In genomic region chr10:79384773-79385391, GRCh38 we compare ENCODE assay signal across 29 cellular contexts. TPM values are rescaled to one million over a fixed set of nuclear protein-coding genes. Genes with fewer than 3 reads are reported as not detected.
A peak's percentile ranks its signal among the peaks of the same experiment; 100 is the strongest.
DNase-seq lines count a peak whose midpoint lies in the region; ATAC-seq, FAIRE-seq and TF ChIP-seq lines count a peak whose summit lies in the region.
"Had no signal": no experiment of that assay in that cellular context is flagged by ENCODE, and none has a peak within 500 bp of the region (broad histone marks: within the 10 kb centered on the region; RNA-seq: fewer than 3 reads in every experiment).

No MANE protein-coding gene starts in this region.

- CTCF ChIA-PET in activated naive CD4-positive, alpha-beta T cell treated with anti-CD3 and anti-CD28 coated beads, Interleukin-2, amount 10 ng/mL, durations not matched to agents 7 days and 5 days (lab: Charles Lee), result no interaction called here
- CTCF ChIA-PET in K562 (lab: Yijun Ruan, JAX; ENCODE audit: low intra/inter-chr PET ratio), result no interaction called here

- no peaks in the 10 kb centered on the region for H4K20me1 ChIP-seq in K562 (replicated peaks; ENCODE audit: control insufficient read depth, insufficient read depth, low read length)

- TF ChIP-seq CTCF in K562 (IDR thresholded peaks at IDR 0.05 in 2 of 3, conservative IDR thresholded peaks at IDR 0.05 in 1 of 3; ENCODE audit: insufficient read depth in 2 of 3, low read depth in 1 of 3, low read length in 3 of 3) (no peak), mesothelial cell of epicardium (IDR thresholded peaks at IDR 0.05; ENCODE audit: unreplicated experiment) (no peak), transverse colon (IDR thresholded peaks at IDR 0.05) (no peak)

- intact Hi-C loops in K562 (cut with micrococcal nuclease) (no loop called here), transverse colon (cut with DNase I; ENCODE audit: low total_unique reads) (no loop called here)

- H3K9me3 ChIP-seq in K562 (replicated peaks; ENCODE audit: control insufficient read depth, insufficient read depth, low read depth, low read length) (no peaks in the 10 kb centered on the region), transverse colon (no peaks in the 10 kb centered on the region)
- H3K9me3 ChIP-seq: lower lobe of right lung, ovary, tibial nerve had no signal

- no peak overlapping the region for H3K4me3 Mint-ChIP-seq in activated naive CD4-positive, alpha-beta T cell treated with anti-CD3 and anti-CD28 coated beads, Interleukin-2, amount 10 ng/mL, durations not matched to agents 7 days and 5 days
- H3K4me3 Mint-ChIP-seq in mesothelial cell of epicardium, result no peak overlapping the region
- H3K4me3 Mint-ChIP-seq: activated naive CD8-positive, alpha-beta T cell treated with anti-CD3 and anti-CD28 coated beads, Interleukin-2, amount 50 U/mL, for 24 hours; CD4-positive, alpha-beta T cell; nephron progenitor cell; stimulated activated naive CD8-positive, alpha-beta T cell treated with anti-CD3 and anti-CD28 coated beads, Interleukin-15, amount 100 ng/mL, for 72 hours had no signal

- peaks cover 0 to 16% of the 10 kb centered on the region in 2 experiments; a peak in 2 of 5 replicates for H3K27me3 ChIP-seq in K562 (ENCODE audit: control insufficient read depth in 2 of 2, insufficient read depth in 2 of 2, low read length in 2 of 2)
- H3K27me3 ChIP-seq in transverse colon, result no peaks in the 10 kb centered on the region
- H3K27me3 ChIP-seq: dorsolateral prefrontal cortex, ovary, tibial nerve had no signal

- TF ChIP-seq RAD21 in K562 (CRISPR knock-in tag; conservative IDR thresholded peaks at IDR 0.05 in 1 of 2, IDR thresholded peaks at IDR 0.05 in 1 of 2), result no peak

- no peaks in the 10 kb centered on the region for H3K36me3 Mint-ChIP-seq in activated naive CD4-positive, alpha-beta T cell treated with anti-CD3 and anti-CD28 coated beads, Interleukin-2, amount 10 ng/mL, durations not matched to agents 7 days and 5 days
- no peaks in the 10 kb centered on the region for H3K36me3 Mint-ChIP-seq in mesothelial cell of epicardium

- no TSS peak for BruUV-seq in K562 (replicated peaks; lab: Mats Ljungman, UMichigan)

- TF ChIP-seq POLR2A in K562 (conservative IDR thresholded peaks at IDR 0.05), result no peak
- no peak for TF ChIP-seq POLR2A in transverse colon (IDR thresholded peaks at IDR 0.05)

- POLR2A ChIA-PET in K562 (lab: Yijun Ruan, JAX), result interaction anchor here (0.6 kb wide), 2 partner anchors 20 to 30 kb away, joined by 3 read pairs; no protein-coding TSS in a partner anchor

- H3K27me3 Mint-ChIP-seq in activated naive CD4-positive, alpha-beta T cell treated with anti-CD3 and anti-CD28 coated beads, Interleukin-2, amount 10 ng/mL, durations not matched to agents 7 days and 5 days, result peaks cover 5% of the 10 kb centered on the region
- H3K27me3 Mint-ChIP-seq in mesothelial cell of epicardium (ENCODE audit: low read depth), result no peaks in the 10 kb centered on the region
- H3K27me3 Mint-ChIP-seq: activated naive CD8-positive, alpha-beta T cell treated with anti-CD3 and anti-CD28 coated beads, Interleukin-2, amount 50 U/mL, for 24 hours; CD4-positive, alpha-beta T cell; stimulated activated naive CD8-positive, alpha-beta T cell treated with anti-CD3 and anti-CD28 coated beads, Interleukin-15, amount 100 ng/mL, for 72 hours had no signal

- H3K4me3 ChIP-seq in K562, result no peak overlapping the region
- H3K4me3 ChIP-seq in transverse colon, result no peak overlapping the region
- H3K4me3 ChIP-seq: dorsolateral prefrontal cortex, lower lobe of right lung, ovary, SK-N-MC, tibial nerve had no signal

- peak; percentile 0 for DNase-seq in activated naive CD4-positive, alpha-beta T cell treated with Interleukin-2 at 50 U/mL for 16 hours
- no peak for DNase-seq in activated naive CD4-positive, alpha-beta T cell treated with anti-CD3 and anti-CD28 coated beads, Interleukin-2, amount 10 ng/mL, durations not matched to agents 7 days and 5 days
- DNase-seq in K562 (ENCODE audit: extremely low read depth in 1 of 4, low spot score in 3 of 4) (peak in 1 of 4 experiments; percentile 6), mesothelial cell of epicardium (ENCODE audit: low spot score in 2 of 2, unreplicated experiment in 2 of 2) (no peak), substantia nigra (lab: John Stamatoyannopoulos, UW) (no peak), NCI-H2107 (lab: John Stamatoyannopoulos, UW) (no peak), transverse colon (no peak)
- DNase-seq: activated CD4-positive, alpha-beta T cell treated with anti-CD3 and anti-CD28 coated beads for 4 hours; activated gamma-delta T cell treated with Interleukin-2 at 50 U/mL for 16 hours; activated naive CD8-positive, alpha-beta T cell treated with anti-CD3 and anti-CD28 coated beads, Interleukin-2, amount 50 U/mL, for 24 hours; central memory CD4-positive, alpha-beta T cell; foreskin melanocyte; KBM-7; NCI-H1105 treated with DMSO at 0.1 percent for 48 hours; NCI-H2029; NCI-H526; nephron progenitor cell; NK-92 treated with Interleukin-12 subunit alpha and Interleukin-12 subunit beta, amount 100 ng/mL, for 24 hours had no signal

- TF ChIP-seq EP300 in K562 (IDR thresholded peaks at IDR 0.05; ENCODE audit: low read length) (no peak), transverse colon (IDR thresholded peaks at IDR 0.05; ENCODE audit: low read depth) (no peak)

- no peak overlapping the region for H3K9ac ChIP-seq in K562 (ENCODE audit: insufficient read depth in 1 of 2, low read depth in 2 of 2, low read length in 2 of 2)

- no peak for ATAC-seq in K562
- ATAC-seq in HG02678 (IDR thresholded peaks at IDR 0.05; ENCODE audit: unreplicated experiment), result no peak
- ATAC-seq: activated naive CD8-positive, alpha-beta T cell treated with anti-CD3 and anti-CD28 coated beads, Interleukin-2, amount 50 U/mL, for 24 hours; lower lobe of right lung; stimulated activated naive CD8-positive, alpha-beta T cell treated with anti-CD3 and anti-CD28 coated beads, Interleukin-15, amount 100 ng/mL, for 72 hours had no signal

- no peak overlapping the region for H2AFZ ChIP-seq in K562 (ENCODE audit: low read depth, low read length)

- H3K36me3 ChIP-seq in K562 (ENCODE audit: control insufficient read depth, insufficient read depth, low read length) (no peaks in the 10 kb centered on the region), transverse colon (no peaks in the 10 kb centered on the region)
- H3K36me3 ChIP-seq: ovary had no signal

- in situ Hi-C loops in K562 (cut with MboI), result no loop called here
- in situ Hi-C loops in transverse colon (cut with MboI; ENCODE audit: low pct_ligation_motif_present in 1 of 4, low pct_unique_long_range_greater_than_20kb in 1 of 4, low sequenced_read_pairs in 3 of 4), result no loop called here

- 62% methylated on average over 14 of the region's 14 CpGs for WGBS in K562 (ENCODE audit: insufficient coverage, low coverage, missing lambda C conversion rate)
- 84 to 86% methylated on average over 3 to 14 of the region's 14 CpGs for WGBS in transverse colon (ENCODE audit: low coverage in 1 of 2), 2 donors

- no peaks in the 10 kb centered on the region for H3K9me3 Mint-ChIP-seq in activated naive CD4-positive, alpha-beta T cell treated with anti-CD3 and anti-CD28 coated beads, Interleukin-2, amount 10 ng/mL, durations not matched to agents 7 days and 5 days
- no peaks in the 10 kb centered on the region for H3K9me3 Mint-ChIP-seq in mesothelial cell of epicardium
- H3K9me3 Mint-ChIP-seq: activated naive CD8-positive, alpha-beta T cell treated with anti-CD3 and anti-CD28 coated beads, Interleukin-2, amount 50 U/mL, for 24 hours; CD4-positive, alpha-beta T cell; nephron progenitor cell; stimulated activated naive CD8-positive, alpha-beta T cell treated with anti-CD3 and anti-CD28 coated beads, Interleukin-15, amount 100 ng/mL, for 72 hours had no signal

- H3K4me1 ChIP-seq in K562 (replicated peaks in 1 of 2; ENCODE audit: control insufficient read depth in 2 of 2, insufficient read depth in 2 of 2, low read length in 2 of 2), result peaks cover 20 to 54% of the 10 kb centered on the region in 2 experiments; a peak in 4 of 5 replicates
- H3K4me1 ChIP-seq in transverse colon, result peaks cover 19 to 26% (median 24%) of the 10 kb centered on the region in 4 donors

- FAIRE-seq in K562 (lab: Jason Lieb, UNC), result no peak
- FAIRE-seq: D721Med, H1, HTR-8/SVneo had no signal

- H3K9me1 ChIP-seq in K562 (ENCODE audit: control insufficient read depth, insufficient read depth, low read length), result no peaks in the 10 kb centered on the region

- no peaks in the 10 kb centered on the region for H3K4me1 Mint-ChIP-seq in activated naive CD4-positive, alpha-beta T cell treated with anti-CD3 and anti-CD28 coated beads, Interleukin-2, amount 10 ng/mL, durations not matched to agents 7 days and 5 days
- H3K4me1 Mint-ChIP-seq in mesothelial cell of epicardium, result peaks cover 10% of the 10 kb centered on the region

- H3K27ac ChIP-seq in K562 (ENCODE audit: extremely low read depth, low read depth, low read length), result no peak overlapping the region
- H3K27ac ChIP-seq in substantia nigra (ENCODE audit: low read depth, low read length, poor library complexity, severe bottlenecking), result peak overlapping the region; percentile 24
- no peak overlapping the region for H3K27ac ChIP-seq in transverse colon
- H3K27ac ChIP-seq: lower lobe of right lung, ovary, SK-N-MC had no signal

- H3K4me2 ChIP-seq in K562 (ENCODE audit: insufficient read depth, low read length), result no peak overlapping the region

- no peaks in the 10 kb centered on the region for H3K79me2 ChIP-seq in K562 (ENCODE audit: control insufficient read depth, insufficient read depth, low read length)

- no peak overlapping the region for H3K27ac Mint-ChIP-seq in activated naive CD4-positive, alpha-beta T cell treated with anti-CD3 and anti-CD28 coated beads, Interleukin-2, amount 10 ng/mL, durations not matched to agents 7 days and 5 days
- H3K27ac Mint-ChIP-seq in mesothelial cell of epicardium, result peak overlapping the region; percentile 24
- H3K27ac Mint-ChIP-seq: activated naive CD8-positive, alpha-beta T cell treated with anti-CD3 and anti-CD28 coated beads, Interleukin-2, amount 50 U/mL, for 24 hours; CD4-positive, alpha-beta T cell; nephron progenitor cell had no signal

RNA-seq across cellular contexts. Expression of gene PPIF, which starts 37.6 kb away (rescaled TPM):
- total RNA-seq in K562 (2011; cell fraction: chromatin; rRNA removed; ENCODE audit: low replicate concordance), result 96.3 and 215 TPM in 2 replicates
- total RNA-seq in K562 (2011; cell fraction: nucleolus; rRNA removed), result 144 and 155 TPM in 2 replicates
- total RNA-seq in K562 (2011; cell fraction: nucleoplasm; rRNA removed), result 118 and 119 TPM in 2 replicates
- total RNA-seq in K562 (2014; rRNA removed) (53.4 and 69.8 TPM in 2 replicates), K562 (2014; rRNA removed; fragmentation: Illumina TruSeq; extraction: Trizol) (97.7 and 108 TPM in 2 replicates), K562 (2015; rRNA removed; fragmentation: Illumina TruSeq; extraction: Trizol) (117 and 119 TPM in 2 replicates), K562 (2021) (235 and 239 TPM in 2 replicates), mesothelial cell of epicardium (35.1 to 37.3 TPM (median 36.3 TPM) in 3 replicates), transverse colon (100 to 1,000 TPM in 1 of 4 donors, 10 to 100 TPM in 3; 37.2 to 149 (median 51.6) TPM)
- polyA plus RNA-seq in K562 (2011; rRNA removed) (148 and 175 TPM in 2 replicates), K562 (2014; fragmentation: Illumina TruSeq; extraction: Trizol) (250 and 287 TPM in 2 replicates), K562 (2014; fragmentation: Nextera tagmentation; extraction: Ambion mirVana) (10 to 100 TPM; 40.9 to 51.1 TPM), K562 (2014; rRNA removed) (154 and 168 TPM in 2 replicates)
- 202 and 255 TPM in 2 replicates for polyA plus RNA-seq in K562 (2011; cell fraction: cytosol; rRNA removed)
- 198 and 337 TPM in 2 replicates for polyA plus RNA-seq in K562 (2011; cell fraction: nucleus; rRNA removed)
- 180 and 222 TPM in 2 replicates for polyA plus RNA-seq in K562 (2012)
- 91.8 and 131 TPM in 2 replicates for polyA minus RNA-seq in K562 (2011; rRNA and poly(A)+ RNA removed)
- polyA minus RNA-seq in K562 (2011; cell fraction: cytosol; rRNA and poly(A)+ RNA removed), result 98.9 and 104 TPM in 2 replicates
- polyA minus RNA-seq in K562 (2011; cell fraction: nucleus; rRNA and poly(A)+ RNA removed), result 116 and 136 TPM in 2 replicates
